Comparison of ENCODE assay signal across 12 cellular contexts in the genomic region with DNA sequence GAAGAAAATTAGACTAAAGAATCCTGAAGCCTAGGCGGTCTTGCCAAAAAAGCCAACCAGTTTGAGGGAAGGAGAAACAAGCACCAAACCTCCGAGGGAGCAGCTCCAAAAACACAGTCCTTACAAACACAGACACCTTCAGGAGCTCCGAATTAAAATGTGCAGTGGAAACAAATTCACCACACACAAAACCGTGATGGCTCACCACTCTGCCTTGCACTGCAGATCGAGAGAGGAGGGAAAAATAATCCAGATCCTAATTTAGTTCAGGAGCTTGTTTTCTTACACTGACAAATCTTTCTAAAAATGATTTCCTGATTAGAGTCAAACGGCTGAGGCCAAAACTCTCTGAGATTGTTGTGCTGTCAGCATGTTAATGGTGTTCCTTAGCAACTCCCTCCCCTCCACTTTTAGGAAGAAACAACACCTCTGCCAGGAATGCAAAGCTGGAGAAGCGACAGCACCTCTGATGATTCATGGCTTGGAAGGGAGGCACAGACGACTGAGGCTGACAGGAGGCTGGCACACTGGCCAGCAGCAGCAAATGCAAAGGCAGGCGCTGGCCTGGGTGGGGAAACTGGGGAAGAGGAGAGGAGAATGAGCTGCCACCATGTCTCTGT.
DNase-seq lines count a peak whose midpoint lies in the region; ATAC-seq and FAIRE-seq lines count a peak whose summit lies in the region.
"Had no signal": no experiment of that assay in that cellular context is flagged by ENCODE, and none has a peak within 500 bp of the region (broad histone marks: within the 10 kb centered on the region; RNA-seq: fewer than 3 reads in every experiment).

No MANE protein-coding gene starts in this region.

- no peak overlapping the region for H3K9ac ChIP-seq in GM23248

- no peaks in the 10 kb centered on the region for H3F3A ChIP-seq in GM23248 (ENCODE audit: insufficient read depth)

- no peaks in the 10 kb centered on the region for H3K79me2 ChIP-seq in GM23248 (ENCODE audit: insufficient read depth)

- 0 to 2% methylated on average over 9 of the region's 9 CpGs for WGBS in GM23248 (ENCODE audit: low coverage in 1 of 2, low lambda C conversion rate in 2 of 2, missing lambda C conversion rate in 2 of 2), 2 experiments
- 25% methylated on average over 9 of the region's 9 CpGs for WGBS in right cardiac atrium

- no peaks in the 10 kb centered on the region for H3K9me3 ChIP-seq in GM23248 (ENCODE audit: low read depth)
- no peaks in the 10 kb centered on the region for H3K9me3 ChIP-seq in right cardiac atrium (ENCODE audit: control insufficient read depth, low read length)

- no peak overlapping the region for H3K4me2 ChIP-seq in GM23248 (ENCODE audit: unreplicated experiment)

- intact Hi-C loops in right cardiac atrium (cut with DNase I): no loop called here

- no peak overlapping the region for H2AFZ ChIP-seq in GM23248

- DNase-seq in GM23248: peak; percentile 18
- DNase-seq in amygdala (lab: John Stamatoyannopoulos, UW): peak in 36 of 56 donors; percentile 1 to 77 (median 18)
- peak; percentile 42 to 69 (median 66) for DNase-seq in right cardiac atrium
- DNase-seq in occipital lobe (lab: John Stamatoyannopoulos, UW): peak; percentile 63
- DNase-seq in NCI-H2029 treated with DMSO at 0.1 percent for 48 hours (lab: John Stamatoyannopoulos, UW): no peak
- no peak for DNase-seq in HTR-8/SVneo (ENCODE audit: insufficient read length, low spot score)
- no peak for DNase-seq in NCI-H2107 (lab: John Stamatoyannopoulos, UW)
- DNase-seq: effector memory CD8-positive, alpha-beta T cell; EL; naive thymus-derived CD8-positive, alpha-beta T cell; NCI-H1930 had no signal

- FAIRE-seq in HTR-8/SVneo (lab: Jason Lieb, UNC): no peak

- H4K20me1 ChIP-seq in GM23248 (ENCODE audit: insufficient read depth): no peaks in the 10 kb centered on the region

- ATAC-seq in right cardiac atrium: peak; percentile 88 to 93
- no peak for ATAC-seq in GM21576 (IDR thresholded peaks at IDR 0.05; ENCODE audit: unreplicated experiment)
- ATAC-seq: effector memory CD8-positive, alpha-beta T cell; naive thymus-derived CD8-positive, alpha-beta T cell had no signal

- no peaks in the 10 kb centered on the region for H3K9me2 ChIP-seq in GM23248 (ENCODE audit: insufficient read depth)

- no peaks in the 10 kb centered on the region for H3K36me3 ChIP-seq in GM23248 (ENCODE audit: low read depth)

- H3K4me1 ChIP-seq in GM23248 (ENCODE audit: insufficient read depth) (no peaks in the 10 kb centered on the region), right cardiac atrium (ENCODE audit: control insufficient read depth, insufficient read depth, low read length) (peaks cover 3% of the 10 kb centered on the region)

- H3K27ac ChIP-seq in GM23248 (no peak overlapping the region), right cardiac atrium (ENCODE audit: low read length) (no peak overlapping the region)

- H3K4me3 ChIP-seq in GM23248 (no peak overlapping the region), right cardiac atrium (ENCODE audit: low read length) (no peak overlapping the region)

- in situ Hi-C loops in GM23248 (cut with MboI): no loop called here

- H3K27me3 ChIP-seq in GM23248 (replicated peaks; ENCODE audit: insufficient read depth): peaks cover 8% of the 10 kb centered on the region; the same call in 1 of the 2 replicates
- no peaks in the 10 kb centered on the region for H3K27me3 ChIP-seq in right cardiac atrium (ENCODE audit: control insufficient read depth, insufficient read depth)

Comparison
In these comparisons a context has a peak if more than half of its experiments do, and no peak if none do; other contexts are left out.
1. DNase-seq: peak in GM23248 (single experiment), amygdala (36 of 56), right cardiac atrium (3 of 3) and occipital lobe (single experiment); none in NCI-H2029 treated with DMSO at 0.1 percent for 48 hours (single experiment), HTR-8/SVneo (single experiment) and NCI-H2107 (single experiment).